ENCODE assay signal across 7 cellular contexts in genomic region chrX:110333458-110333857, GRCh38. TPM values are rescaled to one million over a fixed set of nuclear protein-coding genes. Genes with fewer than 3 reads are reported as not detected.
"Had no signal": no experiment of that assay in that cellular context is flagged by ENCODE, and none has a peak within 500 bp of the region (broad histone marks: within the 10 kb centered on the region; RNA-seq: fewer than 3 reads in every experiment).

No MANE protein-coding gene starts in this region.

RNA-seq across cellular contexts. Expression of gene RTL9, which starts 25.2 kb away (rescaled TPM):
- total RNA-seq: kidney; left colon; lower lobe of right lung; lung microvascular endothelial cell; mononuclear cell; naive thymus-derived CD4-positive, alpha-beta T cell had no signal
- polyA plus RNA-seq: immature natural killer cell; naive thymus-derived CD4-positive, alpha-beta T cell had no signal
